In the genomic region with DNA sequence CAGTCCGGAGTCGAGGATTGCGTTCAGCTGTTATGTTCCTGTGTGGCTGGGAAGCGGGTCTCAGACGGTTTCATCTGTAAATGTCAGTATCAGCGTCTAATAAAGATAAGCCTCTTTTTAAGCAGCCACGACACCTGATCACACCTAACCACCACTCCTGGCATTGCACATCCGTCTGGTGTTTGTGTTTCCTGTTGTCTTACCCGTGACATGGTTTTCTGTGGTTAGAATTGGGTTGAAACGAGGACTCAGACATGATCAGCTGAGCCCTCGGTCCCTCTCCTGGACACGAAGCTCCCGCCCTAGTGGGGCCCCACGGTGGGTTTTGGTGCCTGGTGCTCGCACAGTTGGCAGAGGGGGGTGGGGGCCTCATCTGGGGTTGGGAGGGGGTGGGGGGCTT, we compare ENCODE assay signal across 1 cellular context.
TF ChIP-seq lines count a peak whose summit lies in the region.

No MANE protein-coding gene starts in this region.

TF ChIP-seq in HEK293, 187 proteins besides CTCF, POLR2A, EP300 and RAD21 (continued from another document):
- TF ChIP-seq, protein P1, sequence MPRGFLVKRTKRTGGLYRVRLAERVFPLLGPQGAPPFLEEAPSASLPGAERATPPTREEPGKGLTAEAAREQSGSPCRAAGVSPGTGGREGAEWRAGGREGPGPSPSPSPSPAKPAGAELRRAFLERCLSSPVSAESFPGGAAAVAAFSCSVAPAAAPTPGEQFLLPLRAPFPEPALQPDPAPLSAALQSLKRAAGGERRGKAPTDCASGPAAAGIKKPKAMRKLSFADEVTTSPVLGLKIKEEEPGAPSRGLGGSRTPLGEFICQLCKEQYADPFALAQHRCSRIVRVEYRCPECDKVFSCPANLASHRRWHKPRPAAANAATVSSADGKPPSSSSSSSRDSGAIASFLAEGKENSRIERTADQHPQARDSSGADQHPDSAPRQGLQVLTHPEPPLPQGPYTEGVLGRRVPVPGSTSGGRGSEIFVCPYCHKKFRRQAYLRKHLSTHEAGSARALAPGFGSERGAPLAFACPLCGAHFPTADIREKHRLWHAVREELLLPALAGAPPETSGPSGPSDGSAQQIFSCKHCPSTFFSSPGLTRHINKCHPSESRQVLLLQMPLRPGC (tag by site-specific recombination; IDR thresholded peaks at IDR 0.05) = no peak
TF ChIP-seq in HEK293: peak in this region for 1.
